In genomic region chr1:55869050-55869449, GRCh38 we compare ENCODE assay signal across 13 cellular contexts.
DNase-seq lines count a peak whose midpoint lies in the region; ATAC-seq and TF ChIP-seq lines count a peak whose summit lies in the region.
"Had no signal": no experiment of that assay in that cellular context is flagged by ENCODE, and none has a peak within 500 bp of the region (broad histone marks: within the 10 kb centered on the region; RNA-seq: fewer than 3 reads in every experiment).

No MANE protein-coding gene starts in this region.

- DNase-seq in DMS53 treated with DMSO at 0.1 percent for 48 hours (lab: John Stamatoyannopoulos, UW; ENCODE audit: unreplicated experiment): peak; percentile 92
- DNase-seq in NCI-H510A (lab: John Stamatoyannopoulos, UW): peak; percentile 75
- peak; percentile 18 for DNase-seq in fibroblast of pulmonary artery (ENCODE audit: low read depth)
- DNase-seq in posterior vena cava (ENCODE audit: low spot score): peak; percentile 83
- no peak for DNase-seq in retina
- no peak for DNase-seq in NOMO-1 (lab: John Stamatoyannopoulos, UW; ENCODE audit: unreplicated experiment in 2 of 2)
- DNase-seq in SK-N-DZ (ENCODE audit: low spot score): no peak
- DNase-seq: NCI-H446; RPMI8226; stimulated activated CD4-positive, alpha-beta T cell treated with anti-CD3 and anti-CD28 coated beads, Interleukin-2, amount 100 ng/mL, for 48 hours; stimulated activated naive CD4-positive, alpha-beta T cell had no signal

- no peak overlapping the region for H3K4me3 ChIP-seq in fibroblast of pulmonary artery (replicated peaks; ENCODE audit: low read depth, low read length)
- H3K4me3 ChIP-seq: BLaER1 had no signal

- intact Hi-C loops in posterior vena cava (cut with DNase I): no loop called here

- no peak for TF ChIP-seq CTCF in fibroblast of pulmonary artery (IDR thresholded peaks at IDR 0.05; ENCODE audit: low read length, missing control alignments)

- no peak for ATAC-seq in GM18498 (IDR thresholded peaks at IDR 0.05; ENCODE audit: unreplicated experiment)

Comparison
In these comparisons a context has a peak if more than half of its experiments do, and no peak if none do; other contexts are left out.
1. DNase-seq: peak in DMS53 treated with DMSO at 0.1 percent for 48 hours (single experiment), NCI-H510A (single experiment), fibroblast of pulmonary artery (single experiment) and posterior vena cava (single experiment); none in retina (single experiment), NOMO-1 (0 of 2) and SK-N-DZ (single experiment).